In the genomic region with DNA sequence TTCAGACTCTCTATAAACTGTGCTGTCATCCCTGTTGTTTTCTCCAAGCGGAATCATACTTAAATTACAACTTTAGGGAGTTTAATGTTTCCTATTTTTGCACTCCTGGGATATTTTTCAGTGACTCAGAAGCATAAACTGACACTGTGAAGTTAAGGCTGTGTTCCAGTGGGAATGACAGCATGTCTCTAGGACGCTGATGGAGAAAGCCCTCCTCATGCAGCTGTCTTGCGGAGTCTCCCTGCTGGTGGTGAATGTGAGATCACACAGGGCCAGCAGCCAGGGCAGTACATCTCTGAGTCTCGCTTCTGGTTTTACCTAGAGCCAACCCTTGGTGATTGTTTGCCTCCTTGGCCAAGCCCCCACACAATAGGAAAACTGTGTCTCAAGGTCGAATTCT, we compare ENCODE assay signal across 15 cellular contexts. TPM values are rescaled to one million over a fixed set of nuclear protein-coding genes. Genes with fewer than 3 reads are reported as not detected.
DNase-seq lines count a peak whose midpoint lies in the region; ATAC-seq and TF ChIP-seq lines count a peak whose summit lies in the region.
"Had no signal": no experiment of that assay in that cellular context is flagged by ENCODE, and none has a peak within 500 bp of the region (broad histone marks: within the 10 kb centered on the region; RNA-seq: fewer than 3 reads in every experiment).

No MANE protein-coding gene starts in this region.

- no peak for ATAC-seq in activated naive CD8-positive, alpha-beta T cell treated with anti-CD3 and anti-CD28 coated beads, Interleukin-2, amount 50 U/mL, for 24 hours
- ATAC-seq in aorta (ENCODE audit: low FRiP score): peak; percentile 56
- ATAC-seq in HG03442 (IDR thresholded peaks at IDR 0.05; ENCODE audit: unreplicated experiment): no peak

- H3K79me1 ChIP-seq in mesendoderm (ENCODE audit: low read length): no peaks in the 10 kb centered on the region

- no peak overlapping the region for H2BK5ac ChIP-seq in mesendoderm (ENCODE audit: low read length)

- no peak overlapping the region for H4K8ac ChIP-seq in mesendoderm (ENCODE audit: low read depth, low read length)

- H2BK120ac ChIP-seq in mesendoderm (ENCODE audit: low read depth, low read length): no peak overlapping the region

- no peak overlapping the region for H2BK15ac ChIP-seq in mesendoderm (replicated peaks; ENCODE audit: low read depth)

- H3K4me3 ChIP-seq in fibroblast of mammary gland (ENCODE audit: control insufficient read depth, low read depth, low read length) (no peak overlapping the region), mesendoderm (ENCODE audit: low read length) (no peak overlapping the region), aorta (ENCODE audit: low read length in 2 of 2) (no peak overlapping the region)
- H3K4me3 ChIP-seq: prostate gland had no signal

- H3K79me2 ChIP-seq in mesendoderm (ENCODE audit: control insufficient read depth, insufficient read depth, low read length): no peaks in the 10 kb centered on the region

- no peak overlapping the region for H3K4ac ChIP-seq in mesendoderm (ENCODE audit: low read depth, low read length)

- H3K23ac ChIP-seq in mesendoderm (ENCODE audit: low read length): no peak overlapping the region

- H3K4me2 ChIP-seq in mesendoderm (ENCODE audit: low read length): no peak overlapping the region

- no peak overlapping the region for H2AK5ac ChIP-seq in mesendoderm (ENCODE audit: low read length)

- peaks cover 37% of the 10 kb centered on the region for H3K4me1 Mint-ChIP-seq in activated naive CD8-positive, alpha-beta T cell (ENCODE audit: low read depth)
- peaks cover 36% of the 10 kb centered on the region for H3K4me1 Mint-ChIP-seq in activated naive CD8-positive, alpha-beta T cell treated with anti-CD3 and anti-CD28 coated beads, Interleukin-2, amount 50 U/mL, for 24 hours

- peak overlapping the region; percentile 91 for H3K27ac Mint-ChIP-seq in activated naive CD8-positive, alpha-beta T cell
- H3K27ac Mint-ChIP-seq in activated naive CD8-positive, alpha-beta T cell treated with anti-CD3 and anti-CD28 coated beads, Interleukin-2, amount 50 U/mL, for 24 hours: no peak overlapping the region

- H3K36me3 ChIP-seq in mesendoderm (ENCODE audit: control insufficient read depth, insufficient read depth, low read length) (no peaks in the 10 kb centered on the region), aorta (ENCODE audit: control insufficient read depth in 1 of 2, insufficient read depth in 2 of 2, low read length in 1 of 2) (peaks cover 0 to 4% of the 10 kb centered on the region in 2 donors)
- H3K36me3 ChIP-seq: prostate gland had no signal

- no peak overlapping the region for H3K56ac ChIP-seq in mesendoderm (ENCODE audit: low read length)

- TF ChIP-seq CTCF in fibroblast of mammary gland (conservative IDR thresholded peaks at IDR 0.05; ENCODE audit: control insufficient read depth, insufficient read depth, low read depth, low read length): no peak

- H3K4me1 ChIP-seq in mesendoderm (ENCODE audit: control insufficient read depth, low read depth, low read length) (no peaks in the 10 kb centered on the region), aorta (ENCODE audit: control insufficient read depth in 1 of 2, insufficient read depth in 2 of 2, low read length in 2 of 2) (peaks cover 0 to 2% of the 10 kb centered on the region in 2 donors)
- H3K4me1 ChIP-seq: prostate gland had no signal

- no peaks in the 10 kb centered on the region for H3K9me3 ChIP-seq in aorta (ENCODE audit: control insufficient read depth, low read length)
- H3K9me3 ChIP-seq: prostate gland had no signal

- H3K27ac ChIP-seq in mesendoderm (ENCODE audit: low read depth, low read length) (no peak overlapping the region), aorta (ENCODE audit: low read depth in 1 of 2, low read length in 2 of 2) (no peak overlapping the region)
- H3K27ac ChIP-seq: prostate gland had no signal

- H3K18ac ChIP-seq in mesendoderm (ENCODE audit: low read length): no peak overlapping the region

- intact Hi-C loops in aorta (cut with DNase I): no loop called here

- no peak for DNase-seq in activated naive CD8-positive, alpha-beta T cell treated with anti-CD3 and anti-CD28 coated beads, Interleukin-2, amount 50 U/mL, for 24 hours
- DNase-seq in fibroblast of mammary gland (ENCODE audit: low read depth) (peak; percentile 89), mesendoderm (peak; percentile 32), aorta (peak in 1 of 2 donors; percentile 66), T-helper 1 cell (no peak), NCI-H1694 treated with DMSO at 0.1 percent for 48 hours (lab: John Stamatoyannopoulos, UW) (no peak)
- DNase-seq: activated CD4-positive, alpha-beta T cell treated with anti-CD3 and anti-CD28 coated beads, Interleukin-2, amount 10 ng/mL, durations not matched to agents 24 days and 14 days; activated naive CD4-positive, alpha-beta T cell treated with anti-CD3 and anti-CD28 coated beads for 36 hours; DND-41; effector CD8-positive, alpha-beta T cell; KBM-7; NCI-H510A had no signal

- no peaks in the 10 kb centered on the region for H3K27me3 ChIP-seq in mesendoderm (ENCODE audit: insufficient read depth, low read length, poor library complexity)
- H3K27me3 ChIP-seq in aorta (ENCODE audit: control insufficient read depth in 1 of 2, insufficient read depth in 2 of 2, low read length in 1 of 2): no peaks in the 10 kb centered on the region

- peaks cover 27% of the 10 kb centered on the region for H3K36me3 Mint-ChIP-seq in activated naive CD8-positive, alpha-beta T cell
- peaks cover 52% of the 10 kb centered on the region for H3K36me3 Mint-ChIP-seq in activated naive CD8-positive, alpha-beta T cell treated with anti-CD3 and anti-CD28 coated beads, Interleukin-2, amount 50 U/mL, for 24 hours (ENCODE audit: low read depth)

- no peaks in the 10 kb centered on the region for H3K27me3 Mint-ChIP-seq in activated naive CD8-positive, alpha-beta T cell
- H3K27me3 Mint-ChIP-seq in activated naive CD8-positive, alpha-beta T cell treated with anti-CD3 and anti-CD28 coated beads, Interleukin-2, amount 50 U/mL, for 24 hours: no peaks in the 10 kb centered on the region
- H3K27me3 Mint-ChIP-seq: activated CD4-positive, alpha-beta T cell treated with anti-CD3 and anti-CD28 coated beads, Interleukin-2, amount 10 ng/mL, durations not matched to agents 24 days and 14 days had no signal

- no peaks in the 10 kb centered on the region for H3K9me3 Mint-ChIP-seq in activated naive CD8-positive, alpha-beta T cell (ENCODE audit: low read depth)
- H3K9me3 Mint-ChIP-seq in activated naive CD8-positive, alpha-beta T cell treated with anti-CD3 and anti-CD28 coated beads, Interleukin-2, amount 50 U/mL, for 24 hours: no peaks in the 10 kb centered on the region
- H3K9me3 Mint-ChIP-seq: activated CD4-positive, alpha-beta T cell treated with anti-CD3 and anti-CD28 coated beads, Interleukin-2, amount 10 ng/mL, durations not matched to agents 24 days and 14 days; activated naive CD4-positive, alpha-beta T cell treated with anti-CD3 and anti-CD28 coated beads for 36 hours had no signal

- H3K9ac ChIP-seq in mesendoderm (ENCODE audit: low read length): no peak overlapping the region

- no peak overlapping the region for H4K5ac ChIP-seq in mesendoderm (ENCODE audit: low read length)

- WGBS in mesendoderm (ENCODE audit: extremely low coverage, insufficient coverage, low lambda C conversion rate): no CpG with 5 or more reads among the region's 5 CpGs
- 64 to 72% methylated on average over 5 of the region's 5 CpGs for WGBS in aorta, 2 donors

- no peak overlapping the region for H3K4me3 Mint-ChIP-seq in activated naive CD8-positive, alpha-beta T cell
- no peak overlapping the region for H3K4me3 Mint-ChIP-seq in activated naive CD8-positive, alpha-beta T cell treated with anti-CD3 and anti-CD28 coated beads, Interleukin-2, amount 50 U/mL, for 24 hours
- H3K4me3 Mint-ChIP-seq: activated CD4-positive, alpha-beta T cell treated with anti-CD3 and anti-CD28 coated beads, Interleukin-2, amount 10 ng/mL, durations not matched to agents 24 days and 14 days; activated naive CD4-positive, alpha-beta T cell treated with anti-CD3 and anti-CD28 coated beads for 36 hours had no signal

RNA-seq across cellular contexts. Expression of a gene that starts 53.3 kb away (rescaled TPM):
- 4.9 TPM for polyA plus RNA-seq in mesendoderm (2013, experiment 1 of 2)
- 5.2 TPM for polyA plus RNA-seq in mesendoderm (2013, experiment 2 of 2)
- total RNA-seq in aorta: 10 to 100 TPM; 39.8 to 48.4 TPM
- 10 to 100 TPM; 10.9 to 12.1 TPM for polyA plus RNA-seq in aorta

Comparison
In these comparisons a context has a peak if more than half of its experiments do, and no peak if none do; other contexts are left out.
1. DNase-seq: peak in fibroblast of mammary gland (single experiment) and mesendoderm (single experiment); none in activated naive CD8-positive, alpha-beta T cell treated with anti-CD3 and anti-CD28 coated beads, Interleukin-2, amount 50 U/mL, for 24 hours (single experiment), T-helper 1 cell (0 of 5) and NCI-H1694 treated with DMSO at 0.1 percent for 48 hours (single experiment).